ENCODE assay signal across 1 cellular context in genomic region chr1:109041614-109042473, GRCh38.
TF ChIP-seq lines count a peak whose summit lies in the region.

WDR47 (minus strand) TSS chr1:109042102; CDS start chr1:109023512, 18,590 bp downstream.

TF ChIP-seq in GM12878, 131 proteins besides CTCF, POLR2A, EP300 and RAD21 (continued from another document):
- no peak for TF ChIP-seq REST (IDR thresholded peaks at IDR 0.05; ENCODE audit: low read depth, low read length)
- TF ChIP-seq ETV6 (conservative IDR thresholded peaks at IDR 0.05 in 1 of 2, IDR thresholded peaks at IDR 0.05 in 1 of 2; ENCODE audit: borderline replicate concordance in 1 of 2, low read depth in 1 of 2) = no peak
- TF ChIP-seq YBX1 (IDR thresholded peaks at IDR 0.05) = no peak
- no peak for TF ChIP-seq ESRRA (IDR thresholded peaks at IDR 0.05; ENCODE audit: low read length)
TF ChIP-seq in GM12878: peak in this region for 44.
